ENCODE assay signal across 8 cellular contexts in the genomic region with DNA sequence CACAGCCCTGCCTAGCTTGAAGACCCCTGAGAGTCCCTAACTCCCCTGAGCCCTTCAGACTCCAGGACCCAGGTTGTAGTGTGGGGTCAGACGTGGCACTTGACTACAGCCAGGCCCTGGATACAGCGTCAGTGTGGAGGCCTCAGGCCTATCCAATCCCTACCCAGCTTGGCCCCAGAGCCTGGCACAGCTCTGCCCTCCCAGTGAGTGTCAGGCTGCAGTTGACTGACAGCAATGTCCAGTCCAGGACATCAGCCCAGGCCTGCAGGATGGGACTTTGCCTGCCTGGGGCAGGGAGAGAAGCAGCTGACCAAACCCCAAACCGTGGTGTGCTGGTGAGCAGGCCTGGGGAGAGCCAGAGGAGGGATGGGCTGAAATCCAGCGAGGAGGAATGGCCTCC. TPM values are rescaled to one million over a fixed set of nuclear protein-coding genes. Genes with fewer than 3 reads are reported as not detected.
A peak's percentile ranks its signal among the peaks of the same experiment; 100 is the strongest.
DNase-seq lines count a peak whose midpoint lies in the region; ATAC-seq and TF ChIP-seq lines count a peak whose summit lies in the region.

No MANE protein-coding gene starts in this region.

- peak overlapping the region; percentile 98 for H3K27ac ChIP-seq in CD4-positive, CD25-positive, alpha-beta regulatory T cell (ENCODE audit: insufficient read depth, low read length, poor library complexity, severe bottlenecking)
- H3K27ac ChIP-seq in Peyer's patch (peak overlapping the region; percentile 78 to 96 (median 86)), esophagus (ENCODE audit: low read depth in 2 of 2, low read length in 1 of 2) (peak overlapping the region; percentile 43 to 75), osteoblast (ENCODE audit: low read depth, low read length) (peak overlapping the region; percentile 96), GM23338 (ENCODE audit: low read depth) (no peak overlapping the region)

- DNase-seq in CD4-positive, CD25-positive, alpha-beta regulatory T cell = no peak
- DNase-seq in Peyer's patch (no peak), osteoblast (ENCODE audit: insufficient read length, low spot score, missing footprints) (peak; percentile 86), GM23338 (ENCODE audit: low spot score) (no peak), NCI-H1092 (lab: John Stamatoyannopoulos, UW) (no peak), NOMO-1 treated with dmso at 0.1 percent for 144 hours (lab: John Stamatoyannopoulos, UW; ENCODE audit: unreplicated experiment) (no peak)

- TF ChIP-seq CTCF in Peyer's patch (IDR thresholded peaks at IDR 0.05) (no peak), osteoblast (IDR thresholded peaks at IDR 0.05; ENCODE audit: extremely low read depth, low read depth, low read length) (no peak), GM23338 (conservative IDR thresholded peaks at IDR 0.05; ENCODE audit: low read depth in 2 of 2) (no peak)

- WGBS in esophagus, 2 donors = 50 to 54% methylated on average over 4 of the region's 4 CpGs

- peaks cover 37% of the 10 kb centered on the region for H3K36me3 Mint-ChIP-seq in CD4-positive, CD25-positive, alpha-beta regulatory T cell
- no peaks in the 10 kb centered on the region for H3K36me3 Mint-ChIP-seq in GM23338 (ENCODE audit: low read depth)

- peaks cover 60% of the 10 kb centered on the region for H4K20me1 ChIP-seq in osteoblast (ENCODE audit: insufficient read depth, low read length)
- peaks cover 13% of the 10 kb centered on the region for H4K20me1 ChIP-seq in GM23338 (replicated peaks; ENCODE audit: insufficient read depth)

- no peaks in the 10 kb centered on the region for H3K9me3 ChIP-seq in CD4-positive, CD25-positive, alpha-beta regulatory T cell (ENCODE audit: control insufficient read depth in 2 of 2, low read length in 2 of 2)
- H3K9me3 ChIP-seq in Peyer's patch = no peaks in the 10 kb centered on the region
- H3K9me3 ChIP-seq in esophagus (ENCODE audit: control insufficient read depth in 2 of 2, insufficient read depth in 1 of 2, low read depth in 1 of 2, low read length in 1 of 2) = no peaks in the 10 kb centered on the region
- H3K9me3 ChIP-seq in osteoblast (ENCODE audit: low read depth, low read length) = no peaks in the 10 kb centered on the region

- H3K79me2 ChIP-seq in osteoblast (ENCODE audit: insufficient read depth, low read length) (peaks cover 97% of the 10 kb centered on the region), GM23338 (replicated peaks; ENCODE audit: insufficient read depth) (peaks cover 66% of the 10 kb centered on the region)

- peaks cover 23 to 100% (median 79%) of the 10 kb centered on the region in 4 donors for H3K4me1 Mint-ChIP-seq in CD4-positive, CD25-positive, alpha-beta regulatory T cell
- peaks cover 39% of the 10 kb centered on the region for H3K4me1 Mint-ChIP-seq in GM23338

- H3F3A ChIP-seq in GM23338 (replicated peaks; ENCODE audit: low read depth) = no peaks in the 10 kb centered on the region

- H3K4me3 Mint-ChIP-seq in CD4-positive, CD25-positive, alpha-beta regulatory T cell = peak overlapping the region in 3 of 4 donors; percentile 76 to 84 (median 83)
- H3K4me3 Mint-ChIP-seq in GM23338 = no peak overlapping the region

- peak overlapping the region; percentile 61 for H3K4me3 ChIP-seq in CD4-positive, CD25-positive, alpha-beta regulatory T cell (ENCODE audit: low read depth, low read length)
- H3K4me3 ChIP-seq in Peyer's patch = peak overlapping the region in 1 of 4 donors; percentile 16
- no peak overlapping the region for H3K4me3 ChIP-seq in esophagus (ENCODE audit: low read depth in 1 of 2, low read length in 2 of 2)
- peak overlapping the region; percentile 50 for H3K4me3 ChIP-seq in osteoblast (ENCODE audit: insufficient read depth, low read length)
- H3K4me3 ChIP-seq in GM23338 = no peak overlapping the region

- H3K9me2 ChIP-seq in GM23338 (ENCODE audit: insufficient read depth) = no peaks in the 10 kb centered on the region

- peak overlapping the region; percentile 67 for H3K4me2 ChIP-seq in osteoblast (ENCODE audit: insufficient read depth, low read length)
- no peak overlapping the region for H3K4me2 ChIP-seq in GM23338

- peak overlapping the region; percentile 98 to 99 (median 98) for H3K27ac Mint-ChIP-seq in CD4-positive, CD25-positive, alpha-beta regulatory T cell
- H3K27ac Mint-ChIP-seq in GM23338 = no peak overlapping the region

- no peak for ATAC-seq in CD4-positive, CD25-positive, alpha-beta regulatory T cell (ENCODE audit: low read depth in 2 of 2)
- ATAC-seq in GM23338 (no peak), HG03571 (IDR thresholded peaks at IDR 0.05; ENCODE audit: unreplicated experiment) (no peak)

- H2AFZ ChIP-seq in osteoblast (ENCODE audit: low read length) (peak overlapping the region; percentile 49), GM23338 (no peak overlapping the region)

- no peaks in the 10 kb centered on the region for H3K27me3 Mint-ChIP-seq in CD4-positive, CD25-positive, alpha-beta regulatory T cell
- H3K27me3 Mint-ChIP-seq in GM23338 (ENCODE audit: insufficient read depth, low read depth, poor library complexity) = no peaks in the 10 kb centered on the region

- H3K4me1 ChIP-seq in CD4-positive, CD25-positive, alpha-beta regulatory T cell (ENCODE audit: control insufficient read depth, insufficient read depth, low read length, poor library complexity, severe bottlenecking) = peaks cover 100% of the 10 kb centered on the region
- H3K4me1 ChIP-seq in Peyer's patch = peaks cover 22 to 96% (median 63%) of the 10 kb centered on the region in 4 donors
- H3K4me1 ChIP-seq in esophagus (ENCODE audit: control insufficient read depth in 2 of 2, insufficient read depth in 2 of 2, low read length in 1 of 2) = peaks cover 18 to 39% of the 10 kb centered on the region in 2 donors
- peaks cover 33% of the 10 kb centered on the region for H3K4me1 ChIP-seq in osteoblast (ENCODE audit: insufficient read depth, low read length)
- H3K4me1 ChIP-seq in GM23338 (ENCODE audit: insufficient read depth) = 0 out of 2 replicates have a peak, but pooled peaks cover 2% of the 10 kb centered on the region

- H3K36me3 ChIP-seq in CD4-positive, CD25-positive, alpha-beta regulatory T cell (ENCODE audit: control insufficient read depth, insufficient read depth, low read length) = peaks cover 21% of the 10 kb centered on the region
- peaks cover 0 to 7% (median 0%) of the 10 kb centered on the region in 3 donors for H3K36me3 ChIP-seq in Peyer's patch
- H3K36me3 ChIP-seq in esophagus (ENCODE audit: control insufficient read depth in 2 of 2, insufficient read depth in 2 of 2, low read length in 1 of 2) = peaks cover 0 to 3% of the 10 kb centered on the region in 2 donors
- peaks cover 11% of the 10 kb centered on the region for H3K36me3 ChIP-seq in osteoblast (ENCODE audit: insufficient read depth, low read length)
- H3K36me3 ChIP-seq in GM23338 (ENCODE audit: insufficient read depth) = no peaks in the 10 kb centered on the region

- no peak for TF ChIP-seq POLR2A in Peyer's patch (IDR thresholded peaks at IDR 0.05)

- H3K27me3 ChIP-seq in CD4-positive, CD25-positive, alpha-beta regulatory T cell (ENCODE audit: control insufficient read depth, insufficient read depth, low read length) = no peaks in the 10 kb centered on the region
- no peaks in the 10 kb centered on the region for H3K27me3 ChIP-seq in Peyer's patch
- no peaks in the 10 kb centered on the region for H3K27me3 ChIP-seq in esophagus (ENCODE audit: control insufficient read depth in 1 of 2, insufficient read depth in 2 of 2, low read length in 2 of 2)
- H3K27me3 ChIP-seq in osteoblast (ENCODE audit: insufficient read depth, low read length) = no peaks in the 10 kb centered on the region
- H3K27me3 ChIP-seq in GM23338 (ENCODE audit: insufficient read depth) = no peaks in the 10 kb centered on the region

- peaks cover 0 to 2% (median 0%) of the 10 kb centered on the region in 7 donors for H3K9me3 Mint-ChIP-seq in CD4-positive, CD25-positive, alpha-beta regulatory T cell
- H3K9me3 Mint-ChIP-seq in GM23338 = no peaks in the 10 kb centered on the region

TF ChIP-seq in GM23338, 12 proteins besides CTCF, POLR2A, EP300 and RAD21 (continues in another document):
- no peak for TF ChIP-seq ZNF331 (CRISPR knock-in tag; IDR thresholded peaks at IDR 0.05; ENCODE audit: low read depth)
- no peak for TF ChIP-seq EZH2phosphoT487 (IDR thresholded peaks at IDR 0.05; ENCODE audit: unreplicated experiment)
- TF ChIP-seq EZH2 (IDR thresholded peaks at IDR 0.05; ENCODE audit: low read depth, unreplicated experiment) = no peak
- TF ChIP-seq POLR2AphosphoS5 (IDR thresholded peaks at IDR 0.05; ENCODE audit: low read depth) = no peak
- TF ChIP-seq, protein P1, sequence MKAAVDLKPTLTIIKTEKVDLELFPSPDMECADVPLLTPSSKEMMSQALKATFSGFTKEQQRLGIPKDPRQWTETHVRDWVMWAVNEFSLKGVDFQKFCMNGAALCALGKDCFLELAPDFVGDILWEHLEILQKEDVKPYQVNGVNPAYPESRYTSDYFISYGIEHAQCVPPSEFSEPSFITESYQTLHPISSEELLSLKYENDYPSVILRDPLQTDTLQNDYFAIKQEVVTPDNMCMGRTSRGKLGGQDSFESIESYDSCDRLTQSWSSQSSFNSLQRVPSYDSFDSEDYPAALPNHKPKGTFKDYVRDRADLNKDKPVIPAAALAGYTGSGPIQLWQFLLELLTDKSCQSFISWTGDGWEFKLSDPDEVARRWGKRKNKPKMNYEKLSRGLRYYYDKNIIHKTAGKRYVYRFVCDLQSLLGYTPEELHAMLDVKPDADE (IDR thresholded peaks at IDR 0.05) = no peak
- no peak for TF ChIP-seq JUNB (IDR thresholded peaks at IDR 0.05; ENCODE audit: unreplicated experiment)

RNA-seq across cellular contexts. Expression of a gene that starts 27.3 kb away (rescaled TPM):
- total RNA-seq in CD4-positive, CD25-positive, alpha-beta regulatory T cell = 227 TPM
- polyA plus RNA-seq in CD4-positive, CD25-positive, alpha-beta regulatory T cell = 10 to 100 TPM; 36.3 to 52.1 (median 47.7) TPM
- 10 to 100 TPM; 51.2 to 80.4 (median 75.6) TPM for total RNA-seq in Peyer's patch
- polyA plus RNA-seq in esophagus = 10 to 100 TPM in 1 of 2 donors, 1 to 10 TPM in 1; 9.0 to 20.9 TPM
- total RNA-seq in osteoblast = 53.3 and 58.6 TPM in 2 replicates
- total RNA-seq in GM23338 (2014; rRNA removed; shearing (Covaris generic)) = 21.5 and 23.5 TPM in 2 replicates
- 28.6 and 35.7 TPM in 2 replicates for polyA plus RNA-seq in GM23338 (2016; fragmentation: Nextera tagmentation; extraction: Ambion mirVana)

Comparison
In these comparisons a context has a peak if more than half of its experiments do, and no peak if none do; other contexts are left out.
1. H3K4me3 ChIP-seq: peak in CD4-positive, CD25-positive, alpha-beta regulatory T cell (single experiment) and osteoblast (single experiment); none in esophagus (0 of 2) and GM23338 (single experiment).